ENCODE assay signal across 1 cellular context in genomic region chr4:104501290-104501689, GRCh38.
TF ChIP-seq lines count a peak whose summit lies in the region.

No MANE protein-coding gene starts in this region.

TF ChIP-seq in GM12878, 131 proteins besides CTCF, POLR2A, EP300 and RAD21 (continued from another document):
- no peak for TF ChIP-seq POU2F2 (IDR thresholded peaks at IDR 0.05; ENCODE audit: borderline replicate concordance, low read depth, low read length)
- no peak for TF ChIP-seq EZH2 (IDR thresholded peaks at IDR 0.05; ENCODE audit: borderline replicate concordance, control insufficient read depth, low read depth, low read length)
- TF ChIP-seq PML (IDR thresholded peaks at IDR 0.05; ENCODE audit: low read length), result no peak
TF ChIP-seq in GM12878: peak in this region for 0.
